In the genomic region with DNA sequence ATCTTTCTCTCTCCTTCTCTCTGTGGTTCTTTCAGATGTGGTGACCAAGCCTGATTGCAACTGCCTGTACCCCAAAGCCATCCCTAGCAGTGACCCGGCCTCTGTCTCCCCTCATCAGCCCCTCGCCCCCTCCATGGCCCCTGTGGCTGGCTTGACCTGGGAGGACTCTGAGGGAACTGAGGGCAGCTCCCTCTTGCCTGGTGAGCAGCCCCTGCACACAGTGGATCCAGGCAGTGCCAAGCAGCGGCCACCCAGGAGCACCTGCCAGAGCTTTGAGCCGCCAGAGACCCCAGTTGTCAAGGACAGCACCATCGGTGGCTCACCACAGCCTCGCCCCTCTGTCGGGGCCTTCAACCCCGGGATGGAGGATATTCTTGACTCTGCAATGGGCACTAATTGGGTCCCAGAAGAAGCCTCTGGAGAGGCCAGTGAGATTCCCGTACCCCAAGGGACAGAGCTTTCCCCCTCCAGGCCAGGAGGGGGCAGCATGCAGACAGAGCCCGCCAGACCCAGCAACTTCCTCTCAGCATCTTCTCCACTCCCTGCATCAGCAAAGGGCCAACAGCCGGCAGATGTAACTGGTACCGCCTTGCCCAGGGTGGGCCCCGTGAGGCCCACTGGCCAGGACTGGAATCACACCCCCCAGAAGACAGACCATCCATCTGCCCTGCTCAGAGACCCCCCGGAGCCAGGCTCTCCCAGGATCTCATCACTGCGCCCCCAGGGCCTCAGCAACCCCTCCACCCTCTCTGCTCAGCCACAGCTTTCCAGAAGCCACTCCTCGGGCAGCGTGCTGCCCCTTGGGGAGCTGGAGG, we compare ENCODE assay signal across 1 cellular context.
A peak's percentile ranks its signal among the peaks of the same experiment; 100 is the strongest.
TF ChIP-seq lines count a peak whose summit lies in the region.

No MANE protein-coding gene starts in this region.

TF ChIP-seq in K562, 482 proteins besides CTCF, POLR2A, EP300 and RAD21 (continued from another document and continues in another):
- TF ChIP-seq CHD7 (IDR thresholded peaks at IDR 0.05; ENCODE audit: low read depth, low read length) (no peak), CREB1 (IDR thresholded peaks at IDR 0.05) (no peak), CREB1 (CRISPR knock-in tag; IDR thresholded peaks at IDR 0.05) (peak; percentile 42; the same call in 1 of the 2 replicates), ZNF668 (CRISPR knock-in tag; IDR thresholded peaks at IDR 0.05) (no peak), HMG20B (CRISPR knock-in tag; IDR thresholded peaks at IDR 0.05) (no peak), MCM3 (IDR thresholded peaks at IDR 0.05) (no peak), SNRNP70 (optimal IDR thresholded peaks at IDR 0.05; ENCODE audit: low read depth, low read length) (no peak), DNMT1 (IDR thresholded peaks at IDR 0.05) (no peak), JUND (IDR thresholded peaks at IDR 0.05; ENCODE audit: borderline replicate concordance, low read depth, low read length) (0 out of 2 replicates have a peak, but pooled peaks have one; percentile 15), JUND (tag; IDR thresholded peaks at IDR 0.05; ENCODE audit: borderline replicate concordance, low read depth, low read length) (no peak), POLR2H (tag; IDR thresholded peaks at IDR 0.05; ENCODE audit: low read depth) (no peak), CCNT2 (IDR thresholded peaks at IDR 0.05; ENCODE audit: borderline replicate concordance, extremely low read depth, insufficient read length, low read depth, low read length) (no peak), TBL1XR1 (IDR thresholded peaks at IDR 0.05; ENCODE audit: low read length in 2 of 2) (no peak), SMC3 (conservative IDR thresholded peaks at IDR 0.05; ENCODE audit: insufficient read depth, low read depth, low read length) (peak; percentile 48; the same call in 1 of the 2 replicates), ZNF23 (CRISPR knock-in tag; IDR thresholded peaks at IDR 0.05) (no peak), GABPB1 (CRISPR knock-in tag; IDR thresholded peaks at IDR 0.05) (peak; percentile 54; the same call in 1 of the 2 replicates), ESRRA (IDR thresholded peaks at IDR 0.05; ENCODE audit: borderline replicate concordance, low read depth) (no peak), ZNF124 (CRISPR knock-in tag; IDR thresholded peaks at IDR 0.05) (no peak), HLTF (IDR thresholded peaks at IDR 0.05) (no peak), L3MBTL2 (IDR thresholded peaks at IDR 0.05) (no peak), STAG1 (CRISPR knock-in tag; IDR thresholded peaks at IDR 0.05; ENCODE audit: borderline replicate concordance) (no peak), SIN3A (IDR thresholded peaks at IDR 0.05; ENCODE audit: borderline replicate concordance in 2 of 2, control insufficient read depth in 1 of 2, low read depth in 2 of 2, low read length in 2 of 2) (no peak), KLF1 (tag; IDR thresholded peaks at IDR 0.05) (no peak), KDM5B (IDR thresholded peaks at IDR 0.05; ENCODE audit: insufficient replicate concordance, low read depth, low read length) (no peak), MAFK (IDR thresholded peaks at IDR 0.05; ENCODE audit: low read length) (peak; percentile 26; the same call in 1 of the 2 replicates), GATAD2B (IDR thresholded peaks at IDR 0.05; ENCODE audit: borderline replicate concordance) (no peak), CTBP1 (IDR thresholded peaks at IDR 0.05; ENCODE audit: borderline replicate concordance) (no peak), SPI1 (IDR thresholded peaks at IDR 0.05; ENCODE audit: borderline replicate concordance, low read depth, low read length) (peak; percentile 67), MED1 (CRISPR knock-in tag; IDR thresholded peaks at IDR 0.05; ENCODE audit: borderline replicate concordance) (no peak), TAF15 (IDR thresholded peaks at IDR 0.05; ENCODE audit: low read depth, low read length) (no peak), SP2 (IDR thresholded peaks at IDR 0.05; ENCODE audit: extremely low read depth, low read depth, low read length, poor library complexity, severe bottlenecking) (peak; percentile 40)
- TF ChIP-seq, protein P1, sequence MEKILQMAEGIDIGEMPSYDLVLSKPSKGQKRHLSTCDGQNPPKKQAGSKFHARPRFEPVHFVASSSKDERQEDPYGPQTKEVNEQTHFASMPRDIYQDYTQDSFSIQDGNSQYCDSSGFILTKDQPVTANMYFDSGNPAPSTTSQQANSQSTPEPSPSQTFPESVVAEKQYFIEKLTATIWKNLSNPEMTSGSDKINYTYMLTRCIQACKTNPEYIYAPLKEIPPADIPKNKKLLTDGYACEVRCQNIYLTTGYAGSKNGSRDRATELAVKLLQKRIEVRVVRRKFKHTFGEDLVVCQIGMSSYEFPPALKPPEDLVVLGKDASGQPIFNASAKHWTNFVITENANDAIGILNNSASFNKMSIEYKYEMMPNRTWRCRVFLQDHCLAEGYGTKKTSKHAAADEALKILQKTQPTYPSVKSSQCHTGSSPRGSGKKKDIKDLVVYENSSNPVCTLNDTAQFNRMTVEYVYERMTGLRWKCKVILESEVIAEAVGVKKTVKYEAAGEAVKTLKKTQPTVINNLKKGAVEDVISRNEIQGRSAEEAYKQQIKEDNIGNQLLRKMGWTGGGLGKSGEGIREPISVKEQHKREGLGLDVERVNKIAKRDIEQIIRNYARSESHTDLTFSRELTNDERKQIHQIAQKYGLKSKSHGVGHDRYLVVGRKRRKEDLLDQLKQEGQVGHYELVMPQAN (IDR thresholded peaks at IDR 0.05; ENCODE audit: borderline replicate concordance) = no peak
- TF ChIP-seq, protein P2, sequence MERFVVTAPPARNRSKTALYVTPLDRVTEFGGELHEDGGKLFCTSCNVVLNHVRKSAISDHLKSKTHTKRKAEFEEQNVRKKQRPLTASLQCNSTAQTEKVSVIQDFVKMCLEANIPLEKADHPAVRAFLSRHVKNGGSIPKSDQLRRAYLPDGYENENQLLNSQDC (CRISPR knock-in tag; IDR thresholded peaks at IDR 0.05) = no peak
- TF ChIP-seq, protein P3, sequence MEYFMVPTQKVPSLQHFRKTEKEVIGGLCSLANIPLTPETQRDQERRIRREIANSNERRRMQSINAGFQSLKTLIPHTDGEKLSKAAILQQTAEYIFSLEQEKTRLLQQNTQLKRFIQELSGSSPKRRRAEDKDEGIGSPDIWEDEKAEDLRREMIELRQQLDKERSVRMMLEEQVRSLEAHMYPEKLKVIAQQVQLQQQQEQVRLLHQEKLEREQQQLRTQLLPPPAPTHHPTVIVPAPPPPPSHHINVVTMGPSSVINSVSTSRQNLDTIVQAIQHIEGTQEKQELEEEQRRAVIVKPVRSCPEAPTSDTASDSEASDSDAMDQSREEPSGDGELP (CRISPR knock-in tag; IDR thresholded peaks at IDR 0.05; ENCODE audit: borderline replicate concordance) = 0 out of 2 replicates have a peak, but pooled peaks have one; percentile 17
- TF ChIP-seq, protein P4, sequence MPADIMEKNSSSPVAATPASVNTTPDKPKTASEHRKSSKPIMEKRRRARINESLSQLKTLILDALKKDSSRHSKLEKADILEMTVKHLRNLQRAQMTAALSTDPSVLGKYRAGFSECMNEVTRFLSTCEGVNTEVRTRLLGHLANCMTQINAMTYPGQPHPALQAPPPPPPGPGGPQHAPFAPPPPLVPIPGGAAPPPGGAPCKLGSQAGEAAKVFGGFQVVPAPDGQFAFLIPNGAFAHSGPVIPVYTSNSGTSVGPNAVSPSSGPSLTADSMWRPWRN (IDR thresholded peaks at IDR 0.05; ENCODE audit: low read depth) = no peak
